Comparison of ENCODE assay signal across 14 cellular contexts in genomic region chr7:132456418-132456817, GRCh38.
"Had no signal": no experiment of that assay in that cellular context is flagged by ENCODE, and none has a peak within 500 bp of the region (broad histone marks: within the 10 kb centered on the region; RNA-seq: fewer than 3 reads in every experiment).

No MANE protein-coding gene starts in this region.

- H3K27ac ChIP-seq: coronary artery, gastroesophageal sphincter, psoas muscle, suprapubic skin, upper lobe of right lung had no signal

- ATAC-seq: gastroesophageal sphincter, left lobe of liver, psoas muscle had no signal

- H3K9me3 ChIP-seq: gastroesophageal sphincter, psoas muscle, suprapubic skin, upper lobe of right lung had no signal

- H3K4me1 ChIP-seq: psoas muscle, suprapubic skin, upper lobe of right lung had no signal

- H3K36me3 ChIP-seq: gastroesophageal sphincter, suprapubic skin, upper lobe of right lung had no signal

- H3K4me3 ChIP-seq: coronary artery, gastroesophageal sphincter, psoas muscle, suprapubic skin, upper lobe of right lung had no signal

- H3K27me3 ChIP-seq: gastroesophageal sphincter, suprapubic skin, upper lobe of right lung had no signal

- DNase-seq: activated CD4-positive, alpha-beta T cell treated with anti-CD3 and anti-CD28 coated beads, Interleukin-2, amount 10 ng/mL, durations not matched to agents 24 days and 14 days; activated naive CD4-positive, alpha-beta T cell treated with Interleukin-2 at 50 U/mL for 16 hours; central memory CD4-positive, alpha-beta T cell; effector CD4-positive, alpha-beta T cell; nephron progenitor cell; psoas muscle; stimulated activated CD4-positive, alpha-beta T cell treated with anti-CD3 and anti-CD28 coated beads, Interleukin-12 subunit alpha, Interleukin-12 subunit beta, amount 100 ng/mL, for 4 hours; stimulated activated naive CD4-positive, alpha-beta T cell treated with Interleukin-2 at 50 U/mL for 16 hours; T-helper 9 cell; upper lobe of right lung had no signal
